Comparison of ENCODE assay signal across 8 cellular contexts in the genomic region with DNA sequence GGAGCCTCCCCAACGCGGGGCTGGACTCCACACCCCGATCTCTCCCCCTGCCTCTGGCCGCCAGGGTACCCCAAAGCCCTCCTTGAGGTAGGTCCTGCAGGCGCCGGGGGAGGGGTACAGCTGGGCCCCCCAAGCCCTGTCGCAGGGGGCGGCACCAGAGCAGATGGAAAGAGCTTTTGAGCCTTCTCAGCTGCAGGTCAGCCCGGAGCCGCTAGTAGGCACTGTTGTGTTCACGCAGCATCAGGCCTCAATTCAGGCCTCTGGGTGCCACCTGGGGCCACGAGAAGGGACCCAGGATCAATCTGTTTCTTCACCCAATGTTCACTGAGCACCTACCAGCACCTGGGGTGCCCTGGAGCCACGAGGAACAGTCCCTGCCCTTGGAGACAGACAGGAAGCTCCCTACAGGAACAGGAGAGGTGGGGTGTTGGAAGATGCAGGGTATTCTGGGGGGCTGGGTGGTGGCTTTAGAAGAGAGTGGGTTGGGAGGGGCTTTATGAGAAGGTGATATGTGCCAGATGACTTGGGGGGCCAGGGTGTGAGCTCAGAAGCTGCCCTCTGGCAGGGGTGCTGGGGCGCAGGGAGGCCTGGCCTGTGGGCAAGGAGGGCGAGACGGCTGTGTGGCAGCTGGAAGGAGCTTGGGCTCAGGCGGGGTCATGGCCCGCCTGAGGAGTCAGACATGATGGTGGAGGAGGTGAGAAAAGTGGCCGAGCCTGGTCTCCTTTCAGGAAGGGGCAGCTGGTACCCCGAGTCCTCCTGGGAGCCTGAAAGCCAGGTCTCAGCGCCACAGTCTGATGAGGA.
DNase-seq lines count a peak whose midpoint lies in the region; ATAC-seq and TF ChIP-seq lines count a peak whose summit lies in the region.

No MANE protein-coding gene starts in this region.

- H3K36me3 ChIP-seq in hepatocyte (replicated peaks; ENCODE audit: insufficient read depth, low read depth): no peaks in the 10 kb centered on the region

- peaks cover 17% of the 10 kb centered on the region for H3K4me1 ChIP-seq in hepatocyte (ENCODE audit: insufficient read depth)

- no peaks in the 10 kb centered on the region for H3K9me3 ChIP-seq in hepatocyte (ENCODE audit: low read depth)

- H3K9me2 ChIP-seq in hepatocyte (replicated peaks; ENCODE audit: insufficient read depth): no peaks in the 10 kb centered on the region

- ATAC-seq in GM19467 (IDR thresholded peaks at IDR 0.05; ENCODE audit: unreplicated experiment): no peak

- peaks cover 5% of the 10 kb centered on the region for H3K79me2 ChIP-seq in hepatocyte

- no peaks in the 10 kb centered on the region for H3K27me3 ChIP-seq in hepatocyte

- peaks cover under 1% of the 10 kb centered on the region for H4K20me1 ChIP-seq in hepatocyte (ENCODE audit: insufficient read depth, poor library complexity, severe bottlenecking)

- in situ Hi-C loops in ACHN (cut with HindIII; ENCODE audit: low pct_ligation_motif_present, low pct_unique_long_range_greater_than_20kb, low sequenced_read_pairs): no loop called here

- WGBS in hepatocyte (ENCODE audit: low lambda C conversion rate, missing lambda C conversion rate): 82% methylated on average over 21 of the region's 21 CpGs

- DNase-seq in ACHN (peak; percentile 50), HuH-7 (ENCODE audit: low spot score) (peak; percentile 93), hepatocyte (ENCODE audit: low spot score) (peak; percentile 30), middle frontal gyrus (ENCODE audit: extremely low spot score, low spot score) (no peak), HK-2 (ENCODE audit: unreplicated experiment) (no peak)
- peak in 2 of 3 experiments; percentile 10 to 33 for DNase-seq in activated CD8-positive, alpha-beta memory T cell treated with anti-CD3 and anti-CD28 coated beads for 48 hours (ENCODE audit: low read depth in 2 of 3, low spot score in 2 of 3)
- DNase-seq in stimulated activated CD8-positive, alpha-beta memory T cell treated with anti-CD3 and anti-CD28 coated beads, Interleukin-7, amount 100 ng/mL, for 24 hours (ENCODE audit: low read depth): peak; percentile 5

- H3K4me2 ChIP-seq in hepatocyte: no peak overlapping the region

- no peak overlapping the region for H3K4me3 ChIP-seq in hepatocyte

- peak; percentile 46 for TF ChIP-seq CTCF in hepatocyte (IDR thresholded peaks at IDR 0.05; ENCODE audit: poor library complexity)

- H2AFZ ChIP-seq in hepatocyte: no peak overlapping the region

- no peak overlapping the region for H3K27ac ChIP-seq in hepatocyte

Comparison
In these comparisons a context has a peak if more than half of its experiments do, and no peak if none do; other contexts are left out.
1. DNase-seq: peak in ACHN (single experiment), HuH-7 (single experiment), activated CD8-positive, alpha-beta memory T cell treated with anti-CD3 and anti-CD28 coated beads for 48 hours (2 of 3), hepatocyte (single experiment) and stimulated activated CD8-positive, alpha-beta memory T cell treated with anti-CD3 and anti-CD28 coated beads, Interleukin-7, amount 100 ng/mL, for 24 hours (single experiment); none in middle frontal gyrus (single experiment) and HK-2 (single experiment).